Comparison of ENCODE assay signal across 16 cellular contexts in the genomic region with DNA sequence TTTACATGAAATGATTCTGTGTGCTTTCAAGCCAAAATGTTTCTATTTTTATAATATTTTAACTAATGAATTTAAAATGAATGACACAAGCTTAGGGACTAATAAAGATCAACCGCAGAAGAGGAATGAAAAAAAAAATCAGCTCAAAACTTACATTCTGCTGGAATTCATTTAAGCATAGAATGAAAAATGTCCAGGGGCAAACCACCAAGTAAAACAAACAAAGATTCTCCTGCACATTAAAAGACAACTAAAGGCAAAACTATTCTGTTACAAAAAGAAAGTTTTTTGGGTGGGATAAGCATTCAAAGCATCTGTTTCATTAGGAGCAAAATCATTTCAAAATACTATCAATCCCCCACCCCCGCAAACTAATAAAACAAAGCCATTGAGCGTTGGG.
DNase-seq lines count a peak whose midpoint lies in the region; ATAC-seq, FAIRE-seq and TF ChIP-seq lines count a peak whose summit lies in the region.
"Had no signal": no experiment of that assay in that cellular context is flagged by ENCODE, and none has a peak within 500 bp of the region (broad histone marks: within the 10 kb centered on the region; RNA-seq: fewer than 3 reads in every experiment).

No MANE protein-coding gene starts in this region.

- H3K4me3 ChIP-seq in astrocyte (ENCODE audit: insufficient read depth, low read depth, low read length): no peak overlapping the region

- no peak overlapping the region for H3K27ac Mint-ChIP-seq in astrocyte (ENCODE audit: unreplicated experiment)
- peak overlapping the region in 2 of 3 experiments; percentile 75 to 91 for H3K27ac Mint-ChIP-seq in nephron
- no peak overlapping the region for H3K27ac Mint-ChIP-seq in activated naive CD4-positive, alpha-beta T cell treated with anti-CD3 and anti-CD28 coated beads, Interleukin-2, amount 50 U/mL, for 72 hours
- H3K27ac Mint-ChIP-seq: CD14-positive monocyte; CD8-positive, alpha-beta T cell had no signal

- no peaks in the 10 kb centered on the region for H3K36me3 ChIP-seq in astrocyte (ENCODE audit: insufficient read depth, low read length)

- no peaks in the 10 kb centered on the region for H4K20me1 ChIP-seq in astrocyte (ENCODE audit: insufficient read depth, low read length)

- DNase-seq in astrocyte (ENCODE audit: low read depth): peak; percentile 67
- DNase-seq in activated naive CD4-positive, alpha-beta T cell treated with anti-CD3 and anti-CD28 coated beads, Interleukin-2, amount 50 U/mL, for 72 hours (ENCODE audit: low spot score in 2 of 2): no peak
- no peak for DNase-seq in DMS153 treated with DMSO at 0.1 percent for 48 hours (lab: John Stamatoyannopoulos, UW; ENCODE audit: unreplicated experiment)
- no peak for DNase-seq in OCI-M1 (lab: John Stamatoyannopoulos, UW)
- DNase-seq: CD8-positive, alpha-beta T cell; COR-L47; DMS53; GF-D8 had no signal

- H3K36me3 Mint-ChIP-seq in astrocyte (ENCODE audit: low read depth, unreplicated experiment) (no peaks in the 10 kb centered on the region), nephron (ENCODE audit: low read depth) (no peaks in the 10 kb centered on the region)
- H3K36me3 Mint-ChIP-seq in activated naive CD4-positive, alpha-beta T cell treated with anti-CD3 and anti-CD28 coated beads, Interleukin-2, amount 50 U/mL, for 72 hours: no peaks in the 10 kb centered on the region
- H3K36me3 Mint-ChIP-seq: CD14-positive monocyte; CD8-positive, alpha-beta T cell had no signal

- no peak overlapping the region for H2AFZ ChIP-seq in astrocyte (ENCODE audit: low read depth, low read length)

- no peaks in the 10 kb centered on the region for H3K27me3 ChIP-seq in astrocyte (ENCODE audit: insufficient read depth, low read length)

- H3K9me3 Mint-ChIP-seq in astrocyte (ENCODE audit: unreplicated experiment) (peaks cover 2% of the 10 kb centered on the region), nephron (no peaks in the 10 kb centered on the region)
- peaks cover 7 to 16% of the 10 kb centered on the region in 2 donors for H3K9me3 Mint-ChIP-seq in activated naive CD4-positive, alpha-beta T cell treated with anti-CD3 and anti-CD28 coated beads, Interleukin-2, amount 50 U/mL, for 72 hours

- peaks cover 5% of the 10 kb centered on the region for H3K27me3 Mint-ChIP-seq in astrocyte (ENCODE audit: low read depth, unreplicated experiment)
- H3K27me3 Mint-ChIP-seq in nephron (ENCODE audit: low read depth): no peaks in the 10 kb centered on the region

- FAIRE-seq in astrocyte (lab: Jason Lieb, UNC): no peak
- peak; percentile 50 for FAIRE-seq in endometrium (lab: Jason Lieb, UNC)
- FAIRE-seq: A204.1, D721Med, H54 had no signal

- H3K4me2 ChIP-seq in astrocyte (ENCODE audit: low read length): peak overlapping the region; percentile 42

- no peaks in the 10 kb centered on the region for H3K9me3 ChIP-seq in astrocyte (ENCODE audit: insufficient read depth, low read depth, low read length)

- H3K9ac ChIP-seq in astrocyte (ENCODE audit: low read length): no peak overlapping the region

- no peak overlapping the region for H3K4me3 Mint-ChIP-seq in astrocyte (ENCODE audit: unreplicated experiment)
- H3K4me3 Mint-ChIP-seq in nephron: no peak overlapping the region
- H3K4me3 Mint-ChIP-seq: CD14-positive monocyte; CD8-positive, alpha-beta T cell had no signal

- no peak for TF ChIP-seq CTCF in astrocyte (IDR thresholded peaks at IDR 0.05; ENCODE audit: insufficient read depth, low read depth, low read length)
- TF ChIP-seq CTCF in nephron (IDR thresholded peaks at IDR 0.05; ENCODE audit: unreplicated experiment in 3 of 3): no peak

- ATAC-seq in activated naive CD4-positive, alpha-beta T cell treated with anti-CD3 and anti-CD28 coated beads, Interleukin-2, amount 50 U/mL, for 72 hours: no peak
- ATAC-seq in GM18870 (IDR thresholded peaks at IDR 0.05; ENCODE audit: unreplicated experiment): no peak
- ATAC-seq: CD8-positive, alpha-beta T cell; HCT116 had no signal

- no peaks in the 10 kb centered on the region for H3K79me2 ChIP-seq in astrocyte (ENCODE audit: insufficient read depth, low read length)

- H3K4me1 Mint-ChIP-seq in astrocyte (ENCODE audit: low read depth, unreplicated experiment) (no peaks in the 10 kb centered on the region), nephron (peaks cover 84% of the 10 kb centered on the region)
- H3K4me1 Mint-ChIP-seq: CD14-positive monocyte had no signal

- H3K4me1 ChIP-seq in astrocyte (ENCODE audit: insufficient read depth, low read length): no peaks in the 10 kb centered on the region

- no peak overlapping the region for H3K27ac ChIP-seq in astrocyte (ENCODE audit: low read depth, low read length)

Comparison
In these comparisons a context has a peak if more than half of its experiments do, and no peak if none do; other contexts are left out.
1. H3K27ac Mint-ChIP-seq: peak in nephron (2 of 3); none in astrocyte (single experiment) and activated naive CD4-positive, alpha-beta T cell treated with anti-CD3 and anti-CD28 coated beads, Interleukin-2, amount 50 U/mL, for 72 hours (0 of 2).